ENCODE assay signal across 26 cellular contexts in genomic region chr7:80249184-80249583, GRCh38.
"Had no signal": no experiment of that assay in that cellular context is flagged by ENCODE, and none has a peak within 500 bp of the region (broad histone marks: within the 10 kb centered on the region; RNA-seq: fewer than 3 reads in every experiment).

No MANE protein-coding gene starts in this region.

- ATAC-seq: natural killer cell; psoas muscle; right cardiac atrium; sciatic nerve; stimulated activated effector memory CD8-positive, alpha-beta T cell treated with anti-CD3 and anti-CD28 coated beads, Interleukin-12 subunit alpha, Interleukin-12 subunit beta, amount 100 ng/mL, for 72 hours; stimulated activated naive B cell treated with anti-CD40 and anti-IgM and Interleukin-4, amounts not matched to agents 10 μg/mL and 1 μg/mL and 100 μg/mL, for 72 hours had no signal

- FAIRE-seq: urothelium cell line had no signal

- H2AFZ ChIP-seq: neural progenitor cell, parathyroid adenoma had no signal

- H3K9me3 ChIP-seq: ovary, psoas muscle, stomach, thoracic aorta, thyroid gland, tibial nerve, upper lobe of left lung, vagina had no signal

- H3K36me3 Mint-ChIP-seq: natural killer cell; neural progenitor cell; stimulated activated effector memory CD8-positive, alpha-beta T cell treated with anti-CD3 and anti-CD28 coated beads, Interleukin-12 subunit alpha, Interleukin-12 subunit beta, amount 100 ng/mL, for 72 hours; stimulated activated naive B cell treated with anti-CD40 and anti-IgM and Interleukin-4, amounts not matched to agents 10 μg/mL and 1 μg/mL and 100 μg/mL, for 72 hours had no signal

- H3K9me3 Mint-ChIP-seq: nephron, neural progenitor cell had no signal

- H3K4me1 Mint-ChIP-seq: natural killer cell; neural progenitor cell; stimulated activated effector memory CD8-positive, alpha-beta T cell treated with anti-CD3 and anti-CD28 coated beads, Interleukin-12 subunit alpha, Interleukin-12 subunit beta, amount 100 ng/mL, for 72 hours; stimulated activated naive B cell treated with anti-CD40 and anti-IgM and Interleukin-4, amounts not matched to agents 10 μg/mL and 1 μg/mL and 100 μg/mL, for 72 hours had no signal

- H3K79me2 ChIP-seq: parathyroid adenoma had no signal

- H3K27ac ChIP-seq: neural progenitor cell, ovary, parathyroid adenoma, psoas muscle, skin epidermis, stomach, thoracic aorta, thyroid gland, tibial nerve, upper lobe of left lung, vagina had no signal

- H3K27me3 ChIP-seq: neural progenitor cell, ovary, stomach, thyroid gland, tibial nerve, upper lobe of left lung, vagina had no signal

- H3K36me3 ChIP-seq: neural progenitor cell, ovary, stomach, thoracic aorta, thyroid gland, tibial nerve, upper lobe of left lung, vagina had no signal

- H3K4me2 ChIP-seq: neural progenitor cell had no signal

- H3K4me3 Mint-ChIP-seq: natural killer cell; nephron; neural progenitor cell; stimulated activated effector memory CD8-positive, alpha-beta T cell treated with anti-CD3 and anti-CD28 coated beads, Interleukin-12 subunit alpha, Interleukin-12 subunit beta, amount 100 ng/mL, for 72 hours; stimulated activated naive B cell treated with anti-CD40 and anti-IgM and Interleukin-4, amounts not matched to agents 10 μg/mL and 1 μg/mL and 100 μg/mL, for 72 hours; stimulated activated naive CD8-positive, alpha-beta T cell treated with anti-CD3 and anti-CD28 coated beads, Interleukin-15, Interleukin-2, amounts not matched to agents 100 ng/mL and 50 ng/mL, for 24 hours had no signal

- H3K4me3 ChIP-seq: neural progenitor cell, ovary, psoas muscle, skin epidermis, stomach, thoracic aorta, thyroid gland, tibial nerve, upper lobe of left lung, vagina had no signal

- DNase-seq: natural killer cell; occipital lobe; ovary; psoas muscle; right cardiac atrium; stimulated activated CD4-positive, alpha-beta T cell treated with anti-CD3 and anti-CD28 coated beads, Interleukin-15, amount 100 ng/mL, for 24 hours; stimulated activated CD4-positive, alpha-beta T cell treated with anti-CD3 and anti-CD28 coated beads, Interleukin-2, amount 100 ng/mL, for 24 hours; stimulated activated CD4-positive, alpha-beta T cell treated with anti-CD3 and anti-CD28 coated beads, Interleukin-2, amount 100 ng/mL, for 48 hours; stimulated activated CD4-positive, alpha-beta T cell treated with anti-CD3 and anti-CD28 coated beads, Interleukin-4, amount 100 ng/mL, for 24 hours; stimulated activated naive B cell treated with anti-CD40 and anti-IgM and Interleukin-4, amounts not matched to agents 10 μg/mL and 1 μg/mL and 100 μg/mL, for 72 hours; stimulated activated naive CD4-positive, alpha-beta T cell treated with Interleukin-2 at 50 U/mL for 16 hours; stomach; thyroid gland; upper lobe of left lung had no signal

- H3K4me1 ChIP-seq: parathyroid adenoma, psoas muscle, stomach, thyroid gland, tibial nerve, upper lobe of left lung, vagina had no signal

- H3K27ac Mint-ChIP-seq: natural killer cell; nephron; neural progenitor cell; progenitor cell of endocrine pancreas; stimulated activated effector memory CD8-positive, alpha-beta T cell treated with anti-CD3 and anti-CD28 coated beads, Interleukin-12 subunit alpha, Interleukin-12 subunit beta, amount 100 ng/mL, for 72 hours; stimulated activated naive B cell treated with anti-CD40 and anti-IgM and Interleukin-4, amounts not matched to agents 10 μg/mL and 1 μg/mL and 100 μg/mL, for 72 hours; stimulated activated naive CD8-positive, alpha-beta T cell treated with anti-CD3 and anti-CD28 coated beads, Interleukin-15, Interleukin-2, amounts not matched to agents 100 ng/mL and 50 ng/mL, for 24 hours had no signal

- H3K9ac ChIP-seq: neural progenitor cell, parathyroid adenoma had no signal

- H3K27me3 Mint-ChIP-seq: progenitor cell of endocrine pancreas; stimulated activated naive B cell treated with anti-CD40 and anti-IgM and Interleukin-4, amounts not matched to agents 10 μg/mL and 1 μg/mL and 100 μg/mL, for 72 hours; stimulated activated naive CD8-positive, alpha-beta T cell treated with anti-CD3 and anti-CD28 coated beads, Interleukin-15, Interleukin-2, amounts not matched to agents 100 ng/mL and 50 ng/mL, for 24 hours had no signal
